Comparison of ENCODE assay signal across 8 cellular contexts in the genomic region with DNA sequence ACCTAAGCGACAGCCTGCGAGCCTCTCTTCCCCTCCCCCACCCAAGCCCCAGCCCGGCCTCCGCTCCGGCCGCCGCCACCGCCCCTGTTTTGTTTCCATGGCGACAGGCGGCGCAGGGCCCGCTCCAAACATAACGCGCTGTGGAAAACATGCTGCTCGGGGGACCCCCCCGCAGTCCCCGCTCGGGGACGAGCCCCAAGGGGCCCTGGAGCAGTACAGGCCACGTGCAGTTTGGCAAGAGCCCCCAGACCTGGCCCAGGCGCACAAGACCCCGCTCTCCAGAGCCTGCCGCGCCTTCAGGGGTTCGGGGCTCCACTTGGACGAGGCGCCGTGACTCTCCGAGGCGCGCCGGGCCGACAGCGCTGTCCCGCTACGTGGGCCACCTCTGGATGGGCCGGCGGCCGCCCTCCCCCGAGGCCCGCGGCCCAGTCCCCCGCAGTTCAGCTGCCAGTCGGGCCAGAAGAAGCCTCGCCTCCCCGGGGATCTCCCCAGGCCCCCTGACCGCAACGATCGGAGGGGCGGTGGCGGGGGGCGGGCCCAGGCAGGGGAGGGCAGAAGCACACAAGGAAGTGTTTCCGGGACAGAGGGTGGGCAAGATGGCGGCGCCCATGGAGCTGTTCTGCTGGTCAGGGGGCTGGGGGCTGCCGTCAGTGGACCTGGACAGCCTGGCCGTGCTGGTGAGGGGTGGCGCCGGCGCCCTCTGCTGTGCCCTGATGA. TPM values are rescaled to one million over a fixed set of nuclear protein-coding genes. Genes with fewer than 3 reads are reported as not detected.
DNase-seq lines count a peak whose midpoint lies in the region; ATAC-seq and TF ChIP-seq lines count a peak whose summit lies in the region.

A gene with protein sequence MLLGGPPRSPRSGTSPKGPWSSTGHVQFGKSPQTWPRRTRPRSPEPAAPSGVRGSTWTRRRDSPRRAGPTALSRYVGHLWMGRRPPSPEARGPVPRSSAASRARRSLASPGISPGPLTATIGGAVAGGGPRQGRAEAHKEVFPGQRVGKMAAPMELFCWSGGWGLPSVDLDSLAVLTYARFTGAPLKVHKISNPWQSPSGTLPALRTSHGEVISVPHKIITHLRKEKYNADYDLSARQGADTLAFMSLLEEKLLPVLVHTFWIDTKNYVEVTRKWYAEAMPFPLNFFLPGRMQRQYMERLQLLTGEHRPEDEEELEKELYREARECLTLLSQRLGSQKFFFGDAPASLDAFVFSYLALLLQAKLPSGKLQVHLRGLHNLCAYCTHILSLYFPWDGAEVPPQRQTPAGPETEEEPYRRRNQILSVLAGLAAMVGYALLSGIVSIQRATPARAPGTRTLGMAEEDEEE (plus strand): TSS at position 40 of the 717 bp plus-strand sequence. CDS start 110 bp downstream, at position 150.

- 0 out of 2 replicates have a peak, but pooled peaks cover 7% of the 10 kb centered on the region for H3K79me2 ChIP-seq in GM23338 (replicated peaks; ENCODE audit: insufficient read depth)
- peaks cover 9% of the 10 kb centered on the region; the same call in 1 of the 2 replicates for H3K79me2 ChIP-seq in MM.1S (ENCODE audit: low read length)
- H3K79me2 ChIP-seq in SK-N-SH (ENCODE audit: insufficient read depth) = peaks cover 29% of the 10 kb centered on the region

- POLR2A ChIA-PET in SK-N-SH (lab: Yijun Ruan, JAX) = interaction anchor here (0.6 to 3.4 kb wide), 6 partner anchors 10 to 64 kb away, joined by 3 to 25 read pairs (median 4); partner anchors contain the start of genes CLK2 and SCAMP3

- peak within 1 kb of the TSS; percentile 90 for H3K27ac ChIP-seq in GM23338 (ENCODE audit: low read depth)
- H3K27ac ChIP-seq in MM.1S (ENCODE audit: low read length) = peak within 1 kb of the TSS; percentile 84
- peak within 1 kb of the TSS; percentile 93 to 98 for H3K27ac ChIP-seq in SK-N-SH (ENCODE audit: low read depth in 2 of 2, low read length in 1 of 2)
- peak within 1 kb of the TSS; percentile 97 for H3K27ac ChIP-seq in temporal lobe (ENCODE audit: low read depth, low read length)

- H3K9me2 ChIP-seq in GM23338 (ENCODE audit: insufficient read depth) = no peaks in the 10 kb centered on the region
- no peaks in the 10 kb centered on the region for H3K9me2 ChIP-seq in MM.1S (replicated peaks; ENCODE audit: insufficient read depth, low read length)
- H3K9me2 ChIP-seq in SK-N-SH = no peaks in the 10 kb centered on the region

- H3K4me2 ChIP-seq in GM23338 (peak within 1 kb of the TSS; percentile 99), MM.1S (ENCODE audit: low read depth, low read length) (peak within 1 kb of the TSS; percentile 86), SK-N-SH (peak within 1 kb of the TSS; percentile 99)

- peaks cover 30% of the 10 kb centered on the region for H3K4me1 Mint-ChIP-seq in GM23338
- peaks cover 29% of the 10 kb centered on the region for H3K4me1 Mint-ChIP-seq in activated naive CD4-positive, alpha-beta T cell treated with anti-CD3 and anti-CD28 coated beads, Interleukin-2, amount 10 ng/mL, durations not matched to agents 7 days and 5 days

- peak; percentile 92 for DNase-seq in Daoy (ENCODE audit: low read depth)
- DNase-seq in GM23338 (ENCODE audit: low spot score) = peak; percentile 96
- DNase-seq in MM.1S = peak; percentile 88
- peak; percentile 93 for DNase-seq in SK-N-SH
- DNase-seq in activated naive CD4-positive, alpha-beta T cell treated with anti-CD3 and anti-CD28 coated beads, Interleukin-2, amount 10 ng/mL, durations not matched to agents 7 days and 5 days = peak; percentile 92
- peak; percentile 85 for DNase-seq in globus pallidus (ENCODE audit: low spot score)
- DNase-seq in omental fat pad (ENCODE audit: low spot score) = peak; percentile 68

- H2AFZ ChIP-seq in GM23338 (peak within 1 kb of the TSS; percentile 97), MM.1S (ENCODE audit: low read length) (peak within 1 kb of the TSS; percentile 92), SK-N-SH (ENCODE audit: low read depth) (peak within 1 kb of the TSS; percentile 75)

- H4K20me1 ChIP-seq in GM23338 (replicated peaks; ENCODE audit: insufficient read depth) (no peaks in the 10 kb centered on the region; the same call in 1 of the 2 replicates), MM.1S (ENCODE audit: insufficient read depth, low read length) (no peaks in the 10 kb centered on the region), SK-N-SH (ENCODE audit: insufficient read depth) (no peaks in the 10 kb centered on the region)

- peaks cover 42% of the 10 kb centered on the region for H3K27me3 Mint-ChIP-seq in GM23338 (ENCODE audit: insufficient read depth, low read depth, poor library complexity)
- H3K27me3 Mint-ChIP-seq in activated naive CD4-positive, alpha-beta T cell treated with anti-CD3 and anti-CD28 coated beads, Interleukin-2, amount 10 ng/mL, durations not matched to agents 7 days and 5 days = no peaks in the 10 kb centered on the region

- TF ChIP-seq RAD21 in SK-N-SH (IDR thresholded peaks at IDR 0.05; ENCODE audit: low read length) = no peak

- TF ChIP-seq CTCF in GM23338 (conservative IDR thresholded peaks at IDR 0.05; ENCODE audit: low read depth in 2 of 2) = peak in 1 of 2 experiments; percentile 22; a peak in 2 of 4 replicates
- TF ChIP-seq CTCF in MM.1S (IDR thresholded peaks at IDR 0.05; ENCODE audit: low read length) = no peak
- no peak for TF ChIP-seq CTCF in SK-N-SH (IDR thresholded peaks at IDR 0.05)
- peak in 1 of 3 donors; percentile 12 for TF ChIP-seq CTCF in omental fat pad (IDR thresholded peaks at IDR 0.05)

- peak within 1 kb of the TSS; percentile 95 for H3K27ac Mint-ChIP-seq in GM23338
- H3K27ac Mint-ChIP-seq in activated naive CD4-positive, alpha-beta T cell treated with anti-CD3 and anti-CD28 coated beads, Interleukin-2, amount 10 ng/mL, durations not matched to agents 7 days and 5 days = peak within 1 kb of the TSS; percentile 89

- H3K9me3 ChIP-seq in MM.1S (replicated peaks; ENCODE audit: insufficient read depth, low read length) (no peaks in the 10 kb centered on the region), SK-N-SH (no peaks in the 10 kb centered on the region)

- peak within 1 kb of the TSS; percentile 88 for H3K4me3 Mint-ChIP-seq in GM23338
- H3K4me3 Mint-ChIP-seq in activated naive CD4-positive, alpha-beta T cell treated with anti-CD3 and anti-CD28 coated beads, Interleukin-2, amount 10 ng/mL, durations not matched to agents 7 days and 5 days = peak within 1 kb of the TSS; percentile 79

- H3K36me3 ChIP-seq in GM23338 (ENCODE audit: insufficient read depth) (no peaks in the 10 kb centered on the region), MM.1S (replicated peaks; ENCODE audit: insufficient read depth, low read length) (no peaks in the 10 kb centered on the region), SK-N-SH (replicated peaks in 1 of 2; ENCODE audit: control insufficient read depth in 1 of 2, insufficient read depth in 2 of 2, low read length in 1 of 2) (peaks cover 9 to 21% of the 10 kb centered on the region in 2 experiments)

- ATAC-seq in GM23338 (peak; percentile 65), omental fat pad (ENCODE audit: low FRiP score) (peak; percentile 81)

- peaks cover 21% of the 10 kb centered on the region for H3K4me1 ChIP-seq in GM23338 (ENCODE audit: insufficient read depth)
- peaks cover 13% of the 10 kb centered on the region for H3K4me1 ChIP-seq in MM.1S (ENCODE audit: low read length)
- peaks cover 0 to 29% of the 10 kb centered on the region in 2 experiments; a peak in 3 of 4 replicates for H3K4me1 ChIP-seq in SK-N-SH (ENCODE audit: control insufficient read depth in 1 of 2, insufficient read depth in 2 of 2, low read depth in 1 of 2, low read length in 1 of 2)

- H3F3A ChIP-seq in GM23338 (replicated peaks; ENCODE audit: low read depth) = peaks cover 24% of the 10 kb centered on the region
- H3F3A ChIP-seq in MM.1S (ENCODE audit: insufficient read depth, low read length) = peaks cover 10% of the 10 kb centered on the region
- H3F3A ChIP-seq in SK-N-SH (replicated peaks; ENCODE audit: insufficient read depth) = peaks cover 27% of the 10 kb centered on the region

- H3K36me3 Mint-ChIP-seq in GM23338 (ENCODE audit: low read depth) = peaks cover 14% of the 10 kb centered on the region
- H3K36me3 Mint-ChIP-seq in activated naive CD4-positive, alpha-beta T cell treated with anti-CD3 and anti-CD28 coated beads, Interleukin-2, amount 10 ng/mL, durations not matched to agents 7 days and 5 days = peaks cover 3% of the 10 kb centered on the region

- H3K4me3 ChIP-seq in GM23338 = peak within 1 kb of the TSS; percentile 99
- peak within 1 kb of the TSS; percentile 95 for H3K4me3 ChIP-seq in MM.1S (ENCODE audit: low read length)
- H3K4me3 ChIP-seq in SK-N-SH (ENCODE audit: low read depth in 2 of 2, low read length in 1 of 2) = peak within 1 kb of the TSS; percentile 65 to 98

- TF ChIP-seq EP300 in SK-N-SH (IDR thresholded peaks at IDR 0.05; ENCODE audit: borderline replicate concordance in 1 of 2, low read depth in 1 of 2, low read length in 1 of 2) = peak in 1 of 2 experiments; percentile 36; a peak in 1 of 4 replicates

- peak within 1 kb of the TSS; percentile 100 for H3K9ac ChIP-seq in MM.1S (ENCODE audit: low read length)
- H3K9ac ChIP-seq in SK-N-SH = peak within 1 kb of the TSS; percentile 100

- CTCF ChIA-PET in SK-N-SH (lab: Yijun Ruan, JAX) = interaction anchor here (0.9 to 5.1 kb wide), 12 partner anchors 10 to 117 kb away, joined by 3 to 80 read pairs (median 6); partner anchors contain the start of genes KRTCAP2, RUSC1 and TRIM46
- CTCF ChIA-PET in activated naive CD4-positive, alpha-beta T cell treated with anti-CD3 and anti-CD28 coated beads, Interleukin-2, amount 10 ng/mL, durations not matched to agents 7 days and 5 days (lab: Charles Lee) = interaction anchor here (1.9 to 5.4 kb wide), 5 partner anchors 16 to 36 kb away, joined by 8 to 69 read pairs (median 26); partner anchors contain the start of gene KRTCAP2

- H3K9me3 Mint-ChIP-seq in GM23338 = no peaks in the 10 kb centered on the region; the same call in 1 of the 3 replicates
- H3K9me3 Mint-ChIP-seq in activated naive CD4-positive, alpha-beta T cell treated with anti-CD3 and anti-CD28 coated beads, Interleukin-2, amount 10 ng/mL, durations not matched to agents 7 days and 5 days = no peaks in the 10 kb centered on the region

- 3% methylated on average over 8 of the region's 60 CpGs for WGBS in SK-N-SH (ENCODE audit: low lambda C conversion rate)

- H3K27me3 ChIP-seq in GM23338 (ENCODE audit: insufficient read depth) (peaks cover 6% of the 10 kb centered on the region; the same call in 1 of the 2 replicates), MM.1S (replicated peaks; ENCODE audit: insufficient read depth, low read length) (no peaks in the 10 kb centered on the region), SK-N-SH (ENCODE audit: insufficient read depth) (no peaks in the 10 kb centered on the region)

TF ChIP-seq in GM23338, 12 proteins besides CTCF, POLR2A, EP300 and RAD21 (continues in another document):
- no peak for TF ChIP-seq STAT1 (IDR thresholded peaks at IDR 0.05; ENCODE audit: unreplicated experiment)

RNA-seq across cellular contexts. Expression of the gene that starts here (rescaled TPM):
- total RNA-seq in Daoy (2014; rRNA removed; shearing (Covaris generic)) = 81.3 and 96.7 TPM in 2 replicates
- 66.7 and 77.7 TPM in 2 replicates for total RNA-seq in GM23338 (2014; rRNA removed; shearing (Covaris generic))
- polyA plus RNA-seq in GM23338 (2016; fragmentation: Nextera tagmentation; extraction: Ambion mirVana) (106 and 109 TPM in 2 replicates), SK-N-SH (2012; rRNA removed) (79.1 TPM in 2 replicates)
- polyA plus RNA-seq in SK-N-SH (2012; cell fraction: cytosol; rRNA removed) = 38.5 and 57.4 TPM in 2 replicates
- polyA plus RNA-seq in SK-N-SH (2012; cell fraction: nucleus; rRNA removed) = 75.0 and 79.6 TPM in 2 replicates
- total RNA-seq in omental fat pad (10 to 100 TPM; 38.3 to 52.0 (median 40.8) TPM), temporal lobe (14.0 TPM)

Comparison
In these comparisons a context has a peak if more than half of its experiments do, and no peak if none do; other contexts are left out.
1. Peak in every context shown above with its lines: DNase-seq, ATAC-seq, H3K4me3 ChIP-seq and H3K27ac ChIP-seq.